Comparison of ENCODE assay signal across 1 cellular context in genomic region chr1:214574598-214575411, GRCh38.
A peak's percentile ranks its signal among the peaks of the same experiment; 100 is the strongest.
TF ChIP-seq lines count a peak whose summit lies in the region.

No MANE protein-coding gene starts in this region.

TF ChIP-seq in HepG2, 621 proteins besides CTCF, POLR2A, EP300 and RAD21 (continued from another document):
- TF ChIP-seq MAFK (conservative IDR thresholded peaks at IDR 0.05 in 1 of 2, IDR thresholded peaks at IDR 0.05 in 1 of 2; ENCODE audit: low read length in 2 of 2): peak in 1 of 2 experiments; percentile 60; a peak in 2 of 4 replicates
- TF ChIP-seq ZBTB8A (CRISPR knock-in tag; IDR thresholded peaks at IDR 0.05; ENCODE audit: borderline replicate concordance, low read depth): no peak
